In genomic region chr9:136199391-136200288, GRCh38 we compare ENCODE assay signal across 31 cellular contexts. TPM values are rescaled to one million over a fixed set of nuclear protein-coding genes. Genes with fewer than 3 reads are reported as not detected.
"Had no signal": no experiment of that assay in that cellular context is flagged by ENCODE, and none has a peak within 500 bp of the region (broad histone marks: within the 10 kb centered on the region; RNA-seq: fewer than 3 reads in every experiment).

No MANE protein-coding gene starts in this region.

- FAIRE-seq: colon, islet of Langerhans, small intestine had no signal

- ATAC-seq: activated CD8-positive, alpha-beta T cell treated with anti-CD3 and anti-CD28 coated beads for 36 hours; activated T-cell treated with anti-CD3 and anti-CD28 coated beads, Interleukin-2, amount 50 U/mL, for 72 hours; body of pancreas; heart right ventricle; psoas muscle; stimulated activated memory B cell treated with anti-CD40 and anti-IgM and Interleukin-4, amounts not matched to agents 10 μg/mL and 1 μg/mL and 100 μg/mL, for 72 hours; stimulated activated naive CD8-positive, alpha-beta T cell treated with anti-CD3 and anti-CD28 coated beads, Interleukin-15, amount 100 ng/mL, for 72 hours had no signal

- H3K79me2 ChIP-seq: parathyroid adenoma had no signal

- H3K27ac ChIP-seq: body of pancreas, epithelial cell of prostate, esophagus squamous epithelium, heart right ventricle, left ventricle myocardium inferior, parathyroid adenoma, psoas muscle, sigmoid colon, uterus had no signal

- H3K9me3 ChIP-seq: body of pancreas, esophagus squamous epithelium, heart right ventricle, left ventricle myocardium inferior, psoas muscle, sigmoid colon, uterus had no signal

- H3K4me1 ChIP-seq: parathyroid adenoma, psoas muscle had no signal

- DNase-seq: activated CD4-positive, alpha-beta T cell treated with anti-CD3 and anti-CD28 coated beads for 1 hour; activated CD4-positive, alpha-beta T cell treated with anti-CD3 and anti-CD28 coated beads, Interleukin-2, amount 10 ng/mL, durations not matched to agents 7 days and 5 days; activated CD8-positive, alpha-beta T cell treated with anti-CD3 and anti-CD28 coated beads for 36 hours; activated naive CD4-positive, alpha-beta T cell treated with Interleukin-2 at 50 U/mL for 16 hours; activated T-cell treated with anti-CD3 and anti-CD28 coated beads, Interleukin-2, amount 50 U/mL, for 72 hours; anterior cingulate cortex; body of pancreas; effector CD4-positive, alpha-beta T cell; esophagus squamous epithelium; foreskin melanocyte; heart right ventricle; left ventricle myocardium inferior; psoas muscle; sigmoid colon; small intestine; stimulated activated CD4-positive, alpha-beta T cell treated with anti-CD3 and anti-CD28 coated beads, Interleukin-4, amount 100 ng/mL, for 4 hours; stimulated activated CD8-positive, alpha-beta memory T cell treated with anti-CD3 and anti-CD28 coated beads, Interleukin-4, amount 100 ng/mL, for 48 hours; stimulated activated naive CD8-positive, alpha-beta T cell treated with anti-CD3 and anti-CD28 coated beads, Interleukin-15, amount 100 ng/mL, for 72 hours; substantia nigra; T1000; uterus had no signal

- H2AFZ ChIP-seq: parathyroid adenoma had no signal

- H3K4me3 ChIP-seq: body of pancreas, left ventricle myocardium inferior, psoas muscle, sigmoid colon, uterus had no signal

- H3K9ac ChIP-seq: parathyroid adenoma had no signal

- H3K36me3 ChIP-seq: esophagus squamous epithelium, heart right ventricle, left ventricle myocardium inferior, sigmoid colon, uterus had no signal

RNA-seq across cellular contexts. Expression of gene LHX3, which starts 5.3 kb away (rescaled TPM):
- total RNA-seq: activated CD4-positive, alpha-beta T cell treated with anti-CD3 and anti-CD28 coated beads, Interleukin-2, amount 10 ng/mL, durations not matched to agents 7 days and 5 days; activated CD8-positive, alpha-beta T cell treated with anti-CD3 and anti-CD28 coated beads for 36 hours; body of pancreas; dermis blood vessel endothelial cell; esophagus squamous epithelium; glomerular endothelial cell; heart right ventricle; left ventricle myocardium inferior; lung microvascular endothelial cell; mesenteric fat pad; mucosa of gallbladder; psoas muscle; sigmoid colon; uterus had no signal
- polyA plus RNA-seq: heart right ventricle, psoas muscle, sigmoid colon, small intestine had no signal
